ENCODE assay signal across 18 cellular contexts in the genomic region with DNA sequence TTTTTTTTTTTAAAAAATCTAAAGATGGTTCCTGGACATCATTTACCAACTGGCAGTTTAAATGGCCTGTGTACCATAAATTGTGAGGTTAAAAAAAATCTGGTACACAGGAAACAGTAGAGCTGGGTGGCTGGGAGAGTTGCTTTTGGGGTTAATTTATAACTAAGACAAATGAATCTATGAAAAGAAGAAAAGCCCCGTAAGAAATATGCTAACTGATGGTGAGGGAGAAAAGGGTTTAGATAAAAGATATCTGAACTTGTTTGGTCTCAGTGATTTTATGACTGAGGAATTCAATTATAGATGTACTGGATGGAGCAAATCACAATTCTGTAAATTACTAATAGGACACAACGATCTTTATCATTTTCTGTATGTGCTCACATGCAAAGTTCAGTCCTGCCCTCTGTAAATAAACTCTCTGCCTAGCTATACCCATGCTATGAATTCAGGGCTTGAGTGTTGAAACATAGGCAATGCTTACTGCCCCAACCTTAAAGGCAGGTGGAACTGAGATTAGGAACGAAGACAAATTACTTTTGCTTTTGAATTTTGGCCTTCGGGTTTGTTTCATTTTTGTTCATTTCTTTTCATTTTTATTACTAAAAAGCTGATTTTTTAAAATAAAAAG. TPM values are rescaled to one million over a fixed set of nuclear protein-coding genes. Genes with fewer than 3 reads are reported as not detected.
A peak's percentile ranks its signal among the peaks of the same experiment; 100 is the strongest.
DNase-seq lines count a peak whose midpoint lies in the region; ATAC-seq and TF ChIP-seq lines count a peak whose summit lies in the region.
"Had no signal": no experiment of that assay in that cellular context is flagged by ENCODE, and none has a peak within 500 bp of the region (broad histone marks: within the 10 kb centered on the region; RNA-seq: fewer than 3 reads in every experiment).

No MANE protein-coding gene starts in this region.

- H3K4me1 ChIP-seq in Panc1 (ENCODE audit: control insufficient read depth, insufficient read depth, low read length): peaks cover 48% of the 10 kb centered on the region
- H3K4me1 ChIP-seq: gastroesophageal sphincter had no signal

- H3K36me3 Mint-ChIP-seq in progenitor cell of endocrine pancreas (ENCODE audit: insufficient read depth): peaks cover 1% of the 10 kb centered on the region
- H3K36me3 Mint-ChIP-seq: brain had no signal

- DNase-seq in Panc1 (ENCODE audit: low read depth, low spot score) (no peak), progenitor cell of endocrine pancreas (ENCODE audit: low spot score, unreplicated experiment) (no peak), NCI-H1694 treated with DMSO at 0.1 percent for 48 hours (lab: John Stamatoyannopoulos, UW) (no peak), NCI-H446 (lab: John Stamatoyannopoulos, UW) (no peak)
- DNase-seq: activated CD4-positive, alpha-beta T cell treated with anti-CD3 and anti-CD28 coated beads, Interleukin-2, amount 50 U/mL, for 48 hours; effector memory CD8-positive, alpha-beta T cell; EL; HCEC 1CT; NCI-H2171 treated with DMSO at 0.1 percent for 48 hours; T-helper 2 cell had no signal

- H3K27ac Mint-ChIP-seq in progenitor cell of endocrine pancreas: peak overlapping the region; percentile 29
- H3K27ac Mint-ChIP-seq: activated T-helper 17 cell treated with anti-CD3 and anti-CD28 coated beads, Interleukin-2, amount 50 U/mL, for 72 hours; brain; effector memory CD8-positive, alpha-beta T cell had no signal

- H3K36me3 ChIP-seq in Panc1 (ENCODE audit: control insufficient read depth, insufficient read depth, low read length): peaks cover 3% of the 10 kb centered on the region; the same call in 1 of the 2 replicates
- H3K36me3 ChIP-seq: BLaER1, gastroesophageal sphincter had no signal

- H3K4me3 Mint-ChIP-seq in progenitor cell of endocrine pancreas (ENCODE audit: low read depth): peak overlapping the region; percentile 47
- H3K4me3 Mint-ChIP-seq: activated T-helper 17 cell treated with anti-CD3 and anti-CD28 coated beads, Interleukin-2, amount 50 U/mL, for 72 hours; brain; effector memory CD8-positive, alpha-beta T cell had no signal

- H3K4me3 ChIP-seq in Panc1 (ENCODE audit: low read depth in 2 of 2, low read length in 2 of 2): no peak overlapping the region
- H3K4me3 ChIP-seq: BLaER1, gastroesophageal sphincter had no signal

- H3K4me1 Mint-ChIP-seq in progenitor cell of endocrine pancreas (ENCODE audit: low read depth): peaks cover 22% of the 10 kb centered on the region
- H3K4me1 Mint-ChIP-seq: brain had no signal

- peak overlapping the region; percentile 82 for H3K27ac ChIP-seq in Panc1 (ENCODE audit: low read length)
- H3K27ac ChIP-seq: BLaER1, gastroesophageal sphincter had no signal

- H3K9me3 Mint-ChIP-seq in progenitor cell of endocrine pancreas (ENCODE audit: low read depth): no peaks in the 10 kb centered on the region
- H3K9me3 Mint-ChIP-seq: activated T-helper 17 cell treated with anti-CD3 and anti-CD28 coated beads, Interleukin-2, amount 50 U/mL, for 72 hours; brain; effector memory CD8-positive, alpha-beta T cell had no signal

- intact Hi-C loops in Panc1 (cut with micrococcal nuclease; ENCODE audit: unreplicated experiment): no loop called here

- no TSS peak for BruUV-seq in Panc1 (replicated peaks; lab: Mats Ljungman, UMichigan)

- CTCF ChIA-PET in Panc1 (lab: Charles Lee): no interaction called here

- TF ChIP-seq POLR2A in GM19099 (IDR thresholded peaks at IDR 0.05; ENCODE audit: extremely low read depth, insufficient read length, low read depth): peak; percentile 25

- no peaks in the 10 kb centered on the region for H3K27me3 Mint-ChIP-seq in progenitor cell of endocrine pancreas

- no peaks in the 10 kb centered on the region for H3K9me3 ChIP-seq in Panc1 (ENCODE audit: control insufficient read depth, insufficient read depth, low read depth, low read length)
- H3K9me3 ChIP-seq: BLaER1, gastroesophageal sphincter had no signal

- no peaks in the 10 kb centered on the region for H3K27me3 ChIP-seq in Panc1 (ENCODE audit: control insufficient read depth, insufficient read depth, low read length)
- H3K27me3 ChIP-seq: BLaER1 had no signal

- peak; percentile 62 for ATAC-seq in HG02938 (IDR thresholded peaks at IDR 0.05; ENCODE audit: unreplicated experiment)
- ATAC-seq in Panc1: peak; percentile 67
- no peak for ATAC-seq in HG02870 (IDR thresholded peaks at IDR 0.05; ENCODE audit: unreplicated experiment)
- no peak for ATAC-seq in GM21360 (IDR thresholded peaks at IDR 0.05; ENCODE audit: unreplicated experiment)
- ATAC-seq: activated T-helper 17 cell treated with anti-CD3 and anti-CD28 coated beads, Interleukin-2, amount 50 U/mL, for 72 hours; effector memory CD8-positive, alpha-beta T cell; gastroesophageal sphincter had no signal

- POLR2A ChIA-PET in Panc1 (lab: Charles Lee): no interaction called here

- TF ChIP-seq CTCF in Panc1 (IDR thresholded peaks at IDR 0.05) (no peak), progenitor cell of endocrine pancreas (IDR thresholded peaks at IDR 0.05; ENCODE audit: unreplicated experiment) (no peak)

- in situ Hi-C loops in Panc1 (cut with HindIII; ENCODE audit: low pct_unique_long_range_greater_than_20kb, low sequenced_read_pairs): no loop called here

RNA-seq across cellular contexts. Expression of a gene that starts 28.0 kb away (rescaled TPM):
- 88.1 TPM for total RNA-seq in Panc1 (2021; ENCODE audit: unreplicated experiment)
- polyA plus RNA-seq in Panc1 (2012; ENCODE audit: insufficient read length): 66.6 TPM
- 17.1 and 17.5 TPM in 2 replicates for total RNA-seq in progenitor cell of endocrine pancreas

Comparison
In these comparisons a context has a peak if more than half of its experiments do, and no peak if none do; other contexts are left out.
1. ATAC-seq: peak in HG02938 (single experiment) and Panc1 (single experiment); none in HG02870 (single experiment) and GM21360 (single experiment).